ENCODE assay signal across 1 cellular context in genomic region chr9:133884907-133885744, GRCh38.
TF ChIP-seq lines count a peak whose summit lies in the region.

No MANE protein-coding gene starts in this region.

TF ChIP-seq in HepG2, 621 proteins besides CTCF, POLR2A, EP300 and RAD21 (continued from another document and continues in another):
- TF ChIP-seq ZBED4 (CRISPR knock-in tag; IDR thresholded peaks at IDR 0.05; ENCODE audit: borderline replicate concordance): peak; percentile 88; the same call in 1 of the 2 replicates
- peak; percentile 72 for TF ChIP-seq MED8 (CRISPR knock-in tag; IDR thresholded peaks at IDR 0.05; ENCODE audit: insufficient replicate concordance)
- TF ChIP-seq PRDM4 (CRISPR knock-in tag; IDR thresholded peaks at IDR 0.05; ENCODE audit: borderline replicate concordance): 0 out of 2 replicates have a peak, but pooled peaks have one; percentile 22
- peak; percentile 82 for TF ChIP-seq FOSL2 (CRISPR knock-in tag; IDR thresholded peaks at IDR 0.05)
- no peak for TF ChIP-seq MTF2 (CRISPR knock-in tag; IDR thresholded peaks at IDR 0.05; ENCODE audit: borderline replicate concordance)
- peak; percentile 92 for TF ChIP-seq ZSCAN21 (CRISPR knock-in tag; IDR thresholded peaks at IDR 0.05; ENCODE audit: borderline replicate concordance)
- 0 out of 2 replicates have a peak, but pooled peaks have one; percentile 58 for TF ChIP-seq ZFP1 (CRISPR knock-in tag; IDR thresholded peaks at IDR 0.05)
- TF ChIP-seq TSC22D2 (CRISPR knock-in tag; IDR thresholded peaks at IDR 0.05; ENCODE audit: borderline replicate concordance): 0 out of 2 replicates have a peak, but pooled peaks have one; percentile 63
- no peak for TF ChIP-seq BCL3 (CRISPR knock-in tag; IDR thresholded peaks at IDR 0.05)
- no peak for TF ChIP-seq PRMT3 (CRISPR knock-in tag; IDR thresholded peaks at IDR 0.05; ENCODE audit: borderline replicate concordance, low read depth)
- peak; percentile 73; the same call in 1 of the 2 replicates for TF ChIP-seq ZNF414 (CRISPR knock-in tag; IDR thresholded peaks at IDR 0.05)
- no peak for TF ChIP-seq NFE2L1 (CRISPR knock-in tag; IDR thresholded peaks at IDR 0.05; ENCODE audit: borderline replicate concordance)
- TF ChIP-seq ZNF317 (CRISPR knock-in tag; IDR thresholded peaks at IDR 0.05): peak; percentile 78; the same call in 1 of the 2 replicates
- no peak for TF ChIP-seq CEBPB (IDR thresholded peaks at IDR 0.05; ENCODE audit: borderline replicate concordance, low read depth, low read length)
- no peak for TF ChIP-seq SRF (IDR thresholded peaks at IDR 0.05; ENCODE audit: low read depth, low read length)
- peak; percentile 75; the same call in 1 of the 2 replicates for TF ChIP-seq ZNF160 (CRISPR knock-in tag; IDR thresholded peaks at IDR 0.05)
- 0 out of 2 replicates have a peak, but pooled peaks have one; percentile 36 for TF ChIP-seq POGK (CRISPR knock-in tag; conservative IDR thresholded peaks at IDR 0.05)
- TF ChIP-seq TBX2 (CRISPR knock-in tag; IDR thresholded peaks at IDR 0.05; ENCODE audit: borderline replicate concordance): peak; percentile 93
- peak; percentile 80; the same call in 1 of the 2 replicates for TF ChIP-seq ZFP37 (CRISPR knock-in tag; IDR thresholded peaks at IDR 0.05; ENCODE audit: borderline replicate concordance)
- TF ChIP-seq BORCS8-MEF2B (CRISPR knock-in tag; IDR thresholded peaks at IDR 0.05): peak; percentile 50; the same call in 1 of the 2 replicates
- TF ChIP-seq SMYD3 (CRISPR knock-in tag; IDR thresholded peaks at IDR 0.05): 0 out of 2 replicates have a peak, but pooled peaks have one; percentile 86
- TF ChIP-seq HNF4G (IDR thresholded peaks at IDR 0.05; ENCODE audit: borderline replicate concordance, low read depth, low read length): peak; percentile 55; the same call in 1 of the 2 replicates
- peak; percentile 92 for TF ChIP-seq HNF4G (CRISPR knock-in tag; IDR thresholded peaks at IDR 0.05; ENCODE audit: borderline replicate concordance, low read depth)
- peak; percentile 96 for TF ChIP-seq SALL1 (CRISPR knock-in tag; IDR thresholded peaks at IDR 0.05)
- peak; percentile 75; the same call in 1 of the 2 replicates for TF ChIP-seq ZNF747 (CRISPR knock-in tag; IDR thresholded peaks at IDR 0.05; ENCODE audit: borderline replicate concordance)
- peak; percentile 87 for TF ChIP-seq ZNF614 (CRISPR knock-in tag; IDR thresholded peaks at IDR 0.05; ENCODE audit: borderline replicate concordance)
- peak; percentile 69; the same call in 1 of the 2 replicates for TF ChIP-seq MXD1 (CRISPR knock-in tag; IDR thresholded peaks at IDR 0.05)
- TF ChIP-seq THAP7 (CRISPR knock-in tag; IDR thresholded peaks at IDR 0.05): no peak
- TF ChIP-seq FIP1L1 (IDR thresholded peaks at IDR 0.05; ENCODE audit: borderline replicate concordance, insufficient read depth, low read depth, low read length): no peak
- TF ChIP-seq ZFX (CRISPR knock-in tag; IDR thresholded peaks at IDR 0.05; ENCODE audit: low read depth): peak; percentile 77
- no peak for TF ChIP-seq ZNF597 (CRISPR knock-in tag; IDR thresholded peaks at IDR 0.05)
- TF ChIP-seq ZNF589 (CRISPR knock-in tag; conservative IDR thresholded peaks at IDR 0.05): 0 out of 2 replicates have a peak, but pooled peaks have one; percentile 68
- peak; percentile 82; the same call in 1 of the 2 replicates for TF ChIP-seq ATF2 (CRISPR knock-in tag; IDR thresholded peaks at IDR 0.05)
- TF ChIP-seq U2AF2 (IDR thresholded peaks at IDR 0.05; ENCODE audit: low read depth, low read length): no peak
- TF ChIP-seq ZNF275 (CRISPR knock-in tag; IDR thresholded peaks at IDR 0.05; ENCODE audit: borderline replicate concordance): peak; percentile 87; the same call in 1 of the 2 replicates
- no peak for TF ChIP-seq ZNF282 (IDR thresholded peaks at IDR 0.05; ENCODE audit: partially characterized antibody)
- TF ChIP-seq ZBTB43 (CRISPR knock-in tag; conservative IDR thresholded peaks at IDR 0.05): peak; percentile 99
- TF ChIP-seq SIX1 (CRISPR knock-in tag; IDR thresholded peaks at IDR 0.05; ENCODE audit: borderline replicate concordance): peak; percentile 79; the same call in 1 of the 2 replicates
- TF ChIP-seq NFE2 (CRISPR knock-in tag; IDR thresholded peaks at IDR 0.05): no peak
- TF ChIP-seq TBL1XR1 (IDR thresholded peaks at IDR 0.05; ENCODE audit: borderline replicate concordance, low read length, partially characterized antibody): peak; percentile 96
- TF ChIP-seq NFKBIZ (CRISPR knock-in tag; IDR thresholded peaks at IDR 0.05): peak; percentile 78; the same call in 1 of the 2 replicates
- TF ChIP-seq KDM4B (CRISPR knock-in tag; IDR thresholded peaks at IDR 0.05): peak; percentile 53; the same call in 1 of the 2 replicates
